17 cellular contexts compared by ENCODE assay signal in the genomic region with DNA sequence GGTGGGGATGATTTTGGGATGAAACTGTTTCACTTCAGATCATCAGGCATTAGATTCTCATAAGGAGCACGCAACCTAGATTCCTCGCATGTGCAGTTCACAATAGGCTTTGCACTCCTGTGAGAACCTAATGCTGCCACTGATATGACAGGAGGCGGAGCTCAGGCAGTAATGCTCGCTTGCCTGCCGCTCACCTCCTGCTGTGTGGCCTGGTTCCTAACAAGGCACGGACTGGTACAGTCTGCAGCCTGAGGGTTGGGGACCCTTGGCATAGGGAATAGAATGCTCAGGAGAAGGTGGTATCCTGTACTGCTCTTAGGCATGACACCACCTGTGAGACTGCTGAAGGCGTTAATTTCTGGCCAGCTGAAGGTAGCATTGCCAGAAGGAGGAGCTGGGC. TPM values are rescaled to one million over a fixed set of nuclear protein-coding genes. Genes with fewer than 3 reads are reported as not detected.
A peak's percentile ranks its signal among the peaks of the same experiment; 100 is the strongest.
DNase-seq lines count a peak whose midpoint lies in the region; ATAC-seq and TF ChIP-seq lines count a peak whose summit lies in the region.
"Had no signal": no experiment of that assay in that cellular context is flagged by ENCODE, and none has a peak within 500 bp of the region (broad histone marks: within the 10 kb centered on the region; RNA-seq: fewer than 3 reads in every experiment).

No MANE protein-coding gene starts in this region.

- CTCF ChIA-PET in Calu3 (lab: Charles Lee) (interaction anchor here (0.6 to 3.1 kb wide), 3 partner anchors 15 to 147 kb away, joined by 3 to 20 read pairs (median 4); a partner anchor contains a TSS), PC-9 (lab: Charles Lee) (no interaction called here)

- peaks cover 53% of the 10 kb centered on the region for H3K4me1 Mint-ChIP-seq in Calu3 (ENCODE audit: low read depth, unreplicated experiment)
- H3K4me1 Mint-ChIP-seq in central memory CD8-positive, alpha-beta T cell: peaks cover 57% of the 10 kb centered on the region

- POLR2A ChIA-PET in PC-9 (lab: Charles Lee; ENCODE audit: unreplicated experiment): no interaction called here

- no peak for ATAC-seq in central memory CD8-positive, alpha-beta T cell (replicated peaks; ENCODE audit: extremely low read depth, poor library complexity, severe bottlenecking)
- ATAC-seq in gastrocnemius medialis (no peak), HG02884 (IDR thresholded peaks at IDR 0.05; ENCODE audit: unreplicated experiment) (no peak)
- ATAC-seq: gastroesophageal sphincter had no signal

- no peaks in the 10 kb centered on the region for H3K9me3 Mint-ChIP-seq in Calu3 (ENCODE audit: low read depth, unreplicated experiment)
- no peaks in the 10 kb centered on the region for H3K9me3 Mint-ChIP-seq in central memory CD8-positive, alpha-beta T cell
- H3K9me3 Mint-ChIP-seq: nephron had no signal

- H3K4me2 ChIP-seq in PC-9: no peak overlapping the region

- H3K27ac Mint-ChIP-seq in Calu3 (ENCODE audit: unreplicated experiment): peak overlapping the region; percentile 95
- peak overlapping the region; percentile 79 for H3K27ac Mint-ChIP-seq in central memory CD8-positive, alpha-beta T cell (ENCODE audit: low read depth)
- H3K27ac Mint-ChIP-seq: nephron had no signal

- no peak for TF ChIP-seq CTCF in Calu3 (IDR thresholded peaks at IDR 0.05; ENCODE audit: unreplicated experiment)
- no peak for TF ChIP-seq CTCF in PC-9 (conservative IDR thresholded peaks at IDR 0.05)
- TF ChIP-seq CTCF in gastrocnemius medialis (IDR thresholded peaks at IDR 0.05 in 4 of 5, conservative IDR thresholded peaks at IDR 0.05 in 1 of 5): no peak

- H3K9me3 ChIP-seq in PC-9 (ENCODE audit: insufficient read depth, low read depth): no peaks in the 10 kb centered on the region
- H3K9me3 ChIP-seq in gastrocnemius medialis: no peaks in the 10 kb centered on the region
- H3K9me3 ChIP-seq: gastroesophageal sphincter, tibial artery had no signal

- H3K4me3 Mint-ChIP-seq in Calu3 (ENCODE audit: low read depth, unreplicated experiment): peak overlapping the region; percentile 56
- H3K4me3 Mint-ChIP-seq in central memory CD8-positive, alpha-beta T cell: peak overlapping the region; percentile 26
- H3K4me3 Mint-ChIP-seq: nephron had no signal

- BruUV-seq in Calu3 (replicated peaks; lab: Mats Ljungman, UMichigan) (no TSS peak), PC-9 (replicated peaks; lab: Mats Ljungman, UMichigan) (no TSS peak)

- H3K4me1 ChIP-seq in PC-9 (replicated peaks; ENCODE audit: insufficient read depth): peaks cover 63% of the 10 kb centered on the region
- peaks cover 62 to 69% of the 10 kb centered on the region in 2 donors for H3K4me1 ChIP-seq in gastrocnemius medialis

- intact Hi-C loops in Calu3 (cut with micrococcal nuclease; ENCODE audit: unreplicated experiment) (no loop called here), PC-9 (cut with micrococcal nuclease; ENCODE audit: unreplicated experiment) (no loop called here), gastrocnemius medialis (cut with DNase I; ENCODE audit: low total_unique reads) (no loop called here)

- H3K27me3 Mint-ChIP-seq in Calu3 (ENCODE audit: unreplicated experiment): no peaks in the 10 kb centered on the region
- H3K27me3 Mint-ChIP-seq in central memory CD8-positive, alpha-beta T cell: no peaks in the 10 kb centered on the region

- in situ Hi-C loops in gastrocnemius medialis (cut with MboI; ENCODE audit: low sequenced_read_pairs in 4 of 4): no loop called here

- H4K20me1 ChIP-seq in PC-9 (ENCODE audit: insufficient read depth): no peaks in the 10 kb centered on the region

- H3K79me2 ChIP-seq in PC-9 (ENCODE audit: low read depth): peaks cover 45% of the 10 kb centered on the region

- H3K4me3 ChIP-seq in PC-9 (no peak overlapping the region), gastrocnemius medialis (no peak overlapping the region)
- H3K4me3 ChIP-seq: gastroesophageal sphincter, tibial artery had no signal

- H3F3A ChIP-seq in PC-9 (ENCODE audit: insufficient read depth, low read depth): peaks cover 50% of the 10 kb centered on the region

- no peaks in the 10 kb centered on the region for H3K36me3 ChIP-seq in PC-9 (ENCODE audit: low read depth)
- H3K36me3 ChIP-seq in gastrocnemius medialis: no peaks in the 10 kb centered on the region
- H3K36me3 ChIP-seq: gastroesophageal sphincter, tibial artery had no signal

- H3K27me3 ChIP-seq in PC-9 (ENCODE audit: insufficient read depth, low read depth): no peaks in the 10 kb centered on the region
- no peaks in the 10 kb centered on the region for H3K27me3 ChIP-seq in gastrocnemius medialis
- H3K27me3 ChIP-seq: gastroesophageal sphincter, tibial artery had no signal

- no peak overlapping the region for H2AFZ ChIP-seq in PC-9

- DNase-seq in Calu3 (no peak), PC-9 (no peak), gastrocnemius medialis (no peak), kidney glomerular epithelial cell (lab: John Stamatoyannopoulos, UW) (no peak), erythroblast (lab: John Stamatoyannopoulos, UW) (no peak)
- no peak for DNase-seq in central memory CD8-positive, alpha-beta T cell (ENCODE audit: low spot score in 2 of 2)
- DNase-seq: activated gamma-delta T cell treated with Interleukin-2 at 50 U/mL for 16 hours, cortex of kidney, NCI-H1436, NCI-H82, RPMI8226, SW 1271, tibial artery had no signal

- H3K9me2 ChIP-seq in PC-9 (ENCODE audit: insufficient read depth): no peaks in the 10 kb centered on the region

- peaks cover 20% of the 10 kb centered on the region for H3K36me3 Mint-ChIP-seq in Calu3 (ENCODE audit: insufficient read depth, unreplicated experiment)
- no peaks in the 10 kb centered on the region for H3K36me3 Mint-ChIP-seq in central memory CD8-positive, alpha-beta T cell (ENCODE audit: insufficient read depth)

- TF ChIP-seq POLR2A in gastrocnemius medialis (IDR thresholded peaks at IDR 0.05): no peak
- TF ChIP-seq POLR2A in erythroblast (IDR thresholded peaks at IDR 0.05; ENCODE audit: low read length): no peak

- peak overlapping the region; percentile 100 for H3K27ac ChIP-seq in PC-9
- peak overlapping the region; percentile 71 to 84 (median 78) for H3K27ac ChIP-seq in gastrocnemius medialis
- H3K27ac ChIP-seq: epithelial cell of prostate, gastroesophageal sphincter, tibial artery had no signal

RNA-seq across cellular contexts. Expression of a gene that starts 47.0 kb away (rescaled TPM):
- total RNA-seq in Calu3 (2022) (53.7 and 60.1 TPM in 2 replicates), PC-9 (2021) (26.8 and 28.3 TPM in 2 replicates), gastrocnemius medialis (100 to 1,000 TPM in 1 of 4 donors, 10 to 100 TPM in 3; 45.9 to 132 (median 87.3) TPM)
